Comparison of ENCODE assay signal across 8 cellular contexts in the genomic region with DNA sequence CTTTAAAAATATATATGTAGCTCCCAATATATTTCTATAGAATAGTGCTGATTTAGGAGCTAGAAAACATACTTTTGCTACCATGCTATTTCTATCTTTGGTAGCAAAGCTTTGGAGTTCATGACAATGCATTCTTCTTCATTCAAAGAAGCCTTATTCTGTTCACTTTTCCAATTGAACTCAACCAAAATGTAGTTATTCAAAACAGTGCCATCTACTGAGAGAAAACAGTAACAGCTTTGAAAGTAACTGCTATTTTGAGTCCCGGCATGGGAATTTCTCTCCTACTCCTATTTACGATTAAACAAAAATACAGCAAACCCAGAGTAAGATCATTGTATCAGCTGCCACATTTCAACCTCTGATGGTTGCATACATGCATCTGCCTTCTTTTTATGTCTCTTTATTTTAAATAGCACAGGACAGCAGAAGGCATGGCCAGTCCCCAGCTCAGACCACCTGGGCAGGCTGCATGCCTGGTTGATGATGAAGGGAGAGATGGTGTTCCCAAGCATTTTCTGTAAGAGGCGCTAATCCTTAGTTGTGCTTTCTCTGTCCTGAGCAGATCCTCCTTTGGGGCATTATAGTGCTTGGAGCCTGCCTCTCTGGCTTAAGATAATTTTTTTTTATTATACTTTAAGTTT.
DNase-seq lines count a peak whose midpoint lies in the region; ATAC-seq and TF ChIP-seq lines count a peak whose summit lies in the region.

No MANE protein-coding gene starts in this region.

- H3F3A ChIP-seq in MM.1S (ENCODE audit: insufficient read depth, low read length), result no peaks in the 10 kb centered on the region
- H3F3A ChIP-seq in neural cell (ENCODE audit: insufficient read depth, low read length, poor library complexity, severe bottlenecking), result no peaks in the 10 kb centered on the region

- H3K9me2 ChIP-seq in MM.1S (replicated peaks; ENCODE audit: insufficient read depth, low read length) (no peaks in the 10 kb centered on the region), neural cell (ENCODE audit: insufficient read depth, low read length) (no peaks in the 10 kb centered on the region)

- no peaks in the 10 kb centered on the region for H3K36me3 Mint-ChIP-seq in brain

- H3K36me3 ChIP-seq in MM.1S (replicated peaks; ENCODE audit: insufficient read depth, low read length) (no peaks in the 10 kb centered on the region), neural cell (ENCODE audit: insufficient read depth, low read length) (no peaks in the 10 kb centered on the region)

- TF ChIP-seq CTCF in MM.1S (IDR thresholded peaks at IDR 0.05; ENCODE audit: low read length) (peak; percentile 50), brain (conservative IDR thresholded peaks at IDR 0.05) (peak; percentile 48 to 70), neural cell (IDR thresholded peaks at IDR 0.05; ENCODE audit: poor library complexity, severe bottlenecking) (peak; percentile 64)

- peak overlapping the region in 1 of 5 experiments; percentile 47 for H3K27ac Mint-ChIP-seq in brain

- H3K9me3 Mint-ChIP-seq in brain, result no peaks in the 10 kb centered on the region

- H3K79me2 ChIP-seq in MM.1S (ENCODE audit: low read length) (no peaks in the 10 kb centered on the region), neural cell (replicated peaks; ENCODE audit: insufficient read depth, low read length) (no peaks in the 10 kb centered on the region)

- H3K27me3 ChIP-seq in MM.1S (replicated peaks; ENCODE audit: insufficient read depth, low read length) (no peaks in the 10 kb centered on the region), neural cell (ENCODE audit: insufficient read depth, low read depth, low read length) (no peaks in the 10 kb centered on the region)

- H4K20me1 ChIP-seq in MM.1S (ENCODE audit: insufficient read depth, low read length), result no peaks in the 10 kb centered on the region
- H4K20me1 ChIP-seq in neural cell (ENCODE audit: insufficient read depth), result no peaks in the 10 kb centered on the region

- no peak overlapping the region for H3K4me3 Mint-ChIP-seq in brain

- TF ChIP-seq RAD21 in neural cell (conservative IDR thresholded peaks at IDR 0.05), result peak; percentile 57

- H3K4me2 ChIP-seq in MM.1S (ENCODE audit: low read depth, low read length), result no peak overlapping the region
- no peak overlapping the region for H3K4me2 ChIP-seq in neural cell (ENCODE audit: low read length)

- no peaks in the 10 kb centered on the region for H3K27me3 Mint-ChIP-seq in brain

- no peaks in the 10 kb centered on the region for H3K4me1 Mint-ChIP-seq in brain

- H3K9ac ChIP-seq in MM.1S (ENCODE audit: low read length) (no peak overlapping the region), neural cell (ENCODE audit: low read length) (no peak overlapping the region)

- H3K9me3 ChIP-seq in MM.1S (replicated peaks; ENCODE audit: insufficient read depth, low read length), result no peaks in the 10 kb centered on the region
- H3K9me3 ChIP-seq in neural cell (ENCODE audit: low read length), result no peaks in the 10 kb centered on the region

- H3K27ac ChIP-seq in MM.1S (ENCODE audit: low read length) (no peak overlapping the region), neural cell (ENCODE audit: low read length) (no peak overlapping the region)

- H3K4me1 ChIP-seq in MM.1S (ENCODE audit: low read length), result no peaks in the 10 kb centered on the region

- no peak for TF ChIP-seq EP300 in neural cell (conservative IDR thresholded peaks at IDR 0.05; ENCODE audit: poor library complexity, severe bottlenecking)

- peak; percentile 50 for DNase-seq in ELR (ENCODE audit: low read depth)
- peak; percentile 39 for DNase-seq in MM.1S
- DNase-seq in stimulated activated CD4-positive, alpha-beta T cell treated with anti-CD3 and anti-CD28 coated beads, Interleukin-4, amount 100 ng/mL, for 4 hours, result no peak

- no peak overlapping the region for H2AFZ ChIP-seq in MM.1S (ENCODE audit: low read length)
- H2AFZ ChIP-seq in neural cell (ENCODE audit: low read depth, low read length), result no peak overlapping the region

- ATAC-seq in GM18907 (IDR thresholded peaks at IDR 0.05; ENCODE audit: unreplicated experiment) (no peak), HG03565 (IDR thresholded peaks at IDR 0.05; ENCODE audit: unreplicated experiment) (no peak), HG03442 (IDR thresholded peaks at IDR 0.05; ENCODE audit: unreplicated experiment) (no peak)

- no peak overlapping the region for H3K4me3 ChIP-seq in MM.1S (ENCODE audit: low read length)
- no peak overlapping the region for H3K4me3 ChIP-seq in neural cell (ENCODE audit: low read length)

TF ChIP-seq in neural cell, 6 proteins besides CTCF, POLR2A, EP300 and RAD21:
- TF ChIP-seq SMC3 (conservative IDR thresholded peaks at IDR 0.05; ENCODE audit: poor library complexity) (peak; percentile 65), POLR2AphosphoS5 (IDR thresholded peaks at IDR 0.05) (no peak), MXI1 (conservative IDR thresholded peaks at IDR 0.05; ENCODE audit: poor library complexity, severe bottlenecking) (no peak)

Comparison
In these comparisons a context has a peak if more than half of its experiments do, and no peak if none do; other contexts are left out.
1. DNase-seq: peak in ELR (single experiment) and MM.1S (single experiment); none in stimulated activated CD4-positive, alpha-beta T cell treated with anti-CD3 and anti-CD28 coated beads, Interleukin-4, amount 100 ng/mL, for 4 hours (0 of 2).
2. Peak in every context shown above with its lines, with median percentiles within 50 percentile points of each other: CTCF ChIP-seq.